24 cellular contexts compared by ENCODE assay signal in the genomic region with DNA sequence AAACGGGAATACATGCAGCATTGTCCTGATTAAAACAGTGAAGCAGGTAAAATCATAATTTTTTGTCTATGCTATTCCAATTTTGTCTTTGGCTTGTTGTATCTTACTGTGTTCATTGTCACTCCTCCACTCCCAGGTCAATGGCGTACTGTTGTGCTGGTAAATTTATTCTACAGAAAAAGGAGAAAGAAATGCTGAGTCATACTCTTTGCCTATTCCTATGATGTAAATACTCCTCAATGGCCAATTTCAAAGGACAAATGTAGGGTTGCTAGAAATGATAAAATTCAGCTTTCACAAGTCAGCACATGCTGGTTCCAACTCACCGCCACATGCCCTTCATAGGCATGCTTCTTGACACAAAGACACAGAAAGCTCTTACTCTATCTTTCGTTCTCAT.
DNase-seq lines count a peak whose midpoint lies in the region; ATAC-seq, FAIRE-seq and TF ChIP-seq lines count a peak whose summit lies in the region.
"Had no signal": no experiment of that assay in that cellular context is flagged by ENCODE, and none has a peak within 500 bp of the region (broad histone marks: within the 10 kb centered on the region; RNA-seq: fewer than 3 reads in every experiment).

No MANE protein-coding gene starts in this region.

- in situ Hi-C loops in GM13976 (cut with MboI; ENCODE audit: low sequenced_read_pairs, unreplicated experiment): loop anchor here (25.0 kb wide), 1 partner anchor 252 kb away; no protein-coding TSS in a partner anchor

- H3K4me3 ChIP-seq in Karpas-422 (ENCODE audit: low read length) (no peak overlapping the region), bronchial epithelial cell (ENCODE audit: low read depth, low read length) (no peak overlapping the region)
- H3K4me3 ChIP-seq: PC-9, SJCRH30 had no signal

- no peak overlapping the region for H3K9ac ChIP-seq in Karpas-422 (ENCODE audit: low read length)
- H3K9ac ChIP-seq: KMS-11 had no signal

- DNase-seq in DMS53 (lab: John Stamatoyannopoulos, UW): peak; percentile 1
- DNase-seq in DMS53 treated with DMSO at 0.1 percent for 48 hours (lab: John Stamatoyannopoulos, UW; ENCODE audit: unreplicated experiment): no peak
- no peak for DNase-seq in Karpas-422
- peak; percentile 21 for DNase-seq in bronchial epithelial cell (ENCODE audit: low read depth)
- DNase-seq in GM13976 (ENCODE audit: low spot score): no peak
- no peak for DNase-seq in DMS79 treated with DMSO at 0.1 percent for 48 hours (lab: John Stamatoyannopoulos, UW)
- DNase-seq in islet precursor cell: no peak
- DNase-seq: ACHN; BE2C; CD8-positive, alpha-beta memory T cell; DMS 273 treated with DMSO at 0.1 percent for 48 hours; GOT3; NCI-H1048; NCI-H1417; NCI-H1694; NCI-H2029 treated with DMSO at 0.1 percent for 48 hours; PC-9; SJCRH30 had no signal

- H3K27me3 ChIP-seq in Karpas-422 (ENCODE audit: low read length) (no peaks in the 10 kb centered on the region), bronchial epithelial cell (ENCODE audit: control insufficient read depth, insufficient read depth, low read length) (no peaks in the 10 kb centered on the region)
- H3K27me3 ChIP-seq: BE2C, SJCRH30 had no signal

- H3K9me3 ChIP-seq in Karpas-422 (ENCODE audit: low read length): no peaks in the 10 kb centered on the region
- H3K9me3 ChIP-seq: BE2C had no signal

- no peaks in the 10 kb centered on the region for H3K79me2 ChIP-seq in Karpas-422 (ENCODE audit: low read length)

- no peaks in the 10 kb centered on the region for H3K4me1 ChIP-seq in Karpas-422 (ENCODE audit: low read length)
- H3K4me1 ChIP-seq: BE2C, SJCRH30 had no signal

- H4K20me1 ChIP-seq in Karpas-422 (ENCODE audit: insufficient read depth, low read depth, low read length): no peaks in the 10 kb centered on the region

- H3K36me3 ChIP-seq in Karpas-422 (ENCODE audit: insufficient read depth, low read length) (no peaks in the 10 kb centered on the region), bronchial epithelial cell (ENCODE audit: control insufficient read depth, insufficient read depth, low read length) (no peaks in the 10 kb centered on the region)
- H3K36me3 ChIP-seq: BE2C, SJCRH30 had no signal

- H2AFZ ChIP-seq in Karpas-422 (ENCODE audit: low read length): peak overlapping the region; percentile 7; the same call in 1 of the 2 replicates
- H2AFZ ChIP-seq: PC-9 had no signal

- no peak for FAIRE-seq in bronchial epithelial cell (lab: Jason Lieb, UNC)
- FAIRE-seq: HTR-8/SVneo had no signal

- no peak overlapping the region for H3K4me2 ChIP-seq in Karpas-422 (ENCODE audit: low read depth, low read length, poor library complexity, severe bottlenecking)
- H3K4me2 ChIP-seq: KMS-11, PC-9 had no signal

- no peak for ATAC-seq in HG02610 (IDR thresholded peaks at IDR 0.05; ENCODE audit: unreplicated experiment)
- ATAC-seq: Right ventricle myocardium inferior, SK-N-SH treated with all-trans-retinoic acid at 6 μM for 48 hours had no signal

- no peak overlapping the region for H3K27ac ChIP-seq in Karpas-422 (ENCODE audit: low read length)
- H3K27ac ChIP-seq: 22Rv1, KMS-11, PC-9, SJCRH30 had no signal

- TF ChIP-seq CTCF in bronchial epithelial cell (IDR thresholded peaks at IDR 0.05; ENCODE audit: insufficient read depth, low read length, severe bottlenecking) (no peak), GM13976 (IDR thresholded peaks at IDR 0.05; ENCODE audit: borderline replicate concordance, control extremely low read depth, extremely low read depth, insufficient read depth, missing control alignments) (no peak)

- no peaks in the 10 kb centered on the region for H3K9me2 ChIP-seq in Karpas-422 (replicated peaks; ENCODE audit: insufficient read depth, low read length)

Comparison
In these comparisons a context has a peak if more than half of its experiments do, and no peak if none do; other contexts are left out.
1. DNase-seq: peak in DMS53 (single experiment) and bronchial epithelial cell (single experiment); none in DMS53 treated with DMSO at 0.1 percent for 48 hours (single experiment), Karpas-422 (single experiment), GM13976 (single experiment), DMS79 treated with DMSO at 0.1 percent for 48 hours (single experiment) and islet precursor cell (single experiment).